Comparison of ENCODE assay signal across 29 cellular contexts in the genomic region with DNA sequence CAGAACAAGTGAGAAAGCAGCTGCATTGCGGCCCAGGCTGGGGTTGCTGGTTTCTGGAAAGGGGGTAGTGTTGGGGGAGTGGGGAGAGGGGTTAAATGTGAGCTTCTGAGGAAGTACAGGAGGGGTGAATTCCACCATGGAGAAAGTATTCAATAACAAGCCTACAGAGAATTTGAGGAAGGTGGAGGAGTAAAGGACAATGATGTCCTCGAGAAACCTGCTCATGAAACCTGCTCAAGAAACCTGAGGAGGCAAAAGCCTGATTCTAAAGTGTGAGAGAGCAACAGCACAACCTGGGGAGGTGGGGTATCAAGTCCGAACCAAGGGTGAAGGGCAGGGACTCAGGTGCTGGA.
A peak's percentile ranks its signal among the peaks of the same experiment; 100 is the strongest.
DNase-seq lines count a peak whose midpoint lies in the region; ATAC-seq and TF ChIP-seq lines count a peak whose summit lies in the region.
"Had no signal": no experiment of that assay in that cellular context is flagged by ENCODE, and none has a peak within 500 bp of the region (broad histone marks: within the 10 kb centered on the region; RNA-seq: fewer than 3 reads in every experiment).

No MANE protein-coding gene starts in this region.

- peaks cover 13% of the 10 kb centered on the region for H3K4me1 ChIP-seq in body of pancreas
- H3K4me1 ChIP-seq in liver (ENCODE audit: control insufficient read depth in 4 of 4, insufficient read depth in 4 of 4, low read length in 3 of 4) = peaks cover 0 to 53% (median 38%) of the 10 kb centered on the region in 4 donors
- peaks cover 0 to 7% (median 0%) of the 10 kb centered on the region in 4 donors for H3K4me1 ChIP-seq in tibial nerve
- H3K4me1 ChIP-seq: BE2C, lower lobe of right lung, testis had no signal

- CTCF ChIA-PET in Calu3 (lab: Charles Lee) = interaction anchor here (0.6 kb wide), 1 partner anchor 514 kb away, joined by 7 read pairs; no protein-coding TSS in a partner anchor

- TF ChIP-seq EP300 in tibial nerve (IDR thresholded peaks at IDR 0.05) = no peak

- WGBS in body of pancreas, 2 donors = 57 to 64% methylated on average over 3 of the region's 3 CpGs
- WGBS in liver = 46% methylated on average over 3 of the region's 3 CpGs
- WGBS in tibial nerve, 2 donors = 82 to 93% methylated on average over 3 of the region's 3 CpGs

- H3K27ac ChIP-seq in body of pancreas = peak overlapping the region in 3 of 4 donors; percentile 52 to 76 (median 56)
- H3K27ac ChIP-seq in liver (ENCODE audit: low read depth in 1 of 2, low read length in 2 of 2) = peak overlapping the region; percentile 68 to 83
- H3K27ac ChIP-seq in tibial nerve = no peak overlapping the region
- H3K27ac ChIP-seq: lower lobe of right lung, SJCRH30, skin epidermis, testis, VCaP had no signal

- TF ChIP-seq CTCF in Calu3 (IDR thresholded peaks at IDR 0.05; ENCODE audit: unreplicated experiment) (no peak), body of pancreas (IDR thresholded peaks at IDR 0.05) (no peak), liver (IDR thresholded peaks at IDR 0.05; ENCODE audit: low read depth, low read length, missing input control) (no peak), tibial nerve (IDR thresholded peaks at IDR 0.05) (no peak)

- no peak overlapping the region for H3K4me3 ChIP-seq in body of pancreas
- H3K4me3 ChIP-seq in liver (ENCODE audit: low read depth in 1 of 3, low read length in 3 of 3) = peak overlapping the region in 1 of 3 donors; percentile 30
- H3K4me3 ChIP-seq in tibial nerve = no peak overlapping the region
- H3K4me3 ChIP-seq: lower lobe of right lung, MG63, SJCRH30, skin epidermis, testis had no signal

- H3K36me3 Mint-ChIP-seq in Calu3 (ENCODE audit: insufficient read depth, unreplicated experiment) = peaks cover 7% of the 10 kb centered on the region
- H3K36me3 Mint-ChIP-seq in stimulated activated effector memory CD8-positive, alpha-beta T cell treated with anti-CD3 and anti-CD28 coated beads, Interleukin-12 subunit alpha, Interleukin-12 subunit beta, amount 100 ng/mL, for 72 hours = no peaks in the 10 kb centered on the region
- H3K36me3 Mint-ChIP-seq: activated naive CD4-positive, alpha-beta T cell treated with anti-CD3 and anti-CD28 coated beads, Interleukin-2, amount 50 U/mL, for 24 hours; CD8-positive, alpha-beta T cell; natural killer cell treated with Interleukin-12 subunit alpha and Interleukin-12 subunit beta and Interleukin-15 and Interleukin-18, amount 100 ng/mL, for 72 hours had no signal

- BruUV-seq in Calu3 (replicated peaks; lab: Mats Ljungman, UMichigan) = no TSS peak

- TF ChIP-seq POLR2A in body of pancreas (IDR thresholded peaks at IDR 0.05) (no peak), tibial nerve (IDR thresholded peaks at IDR 0.05) (no peak)

- H3K9me3 ChIP-seq in body of pancreas (no peaks in the 10 kb centered on the region), liver (ENCODE audit: control insufficient read depth in 4 of 4, low read length in 3 of 4) (no peaks in the 10 kb centered on the region), tibial nerve (no peaks in the 10 kb centered on the region)
- H3K9me3 ChIP-seq: BE2C, lower lobe of right lung, MG63, SJCRH30, testis had no signal

- H3K27me3 ChIP-seq in body of pancreas (no peaks in the 10 kb centered on the region), liver (ENCODE audit: control insufficient read depth in 4 of 4, insufficient read depth in 4 of 4, low read length in 3 of 4) (no peaks in the 10 kb centered on the region), tibial nerve (no peaks in the 10 kb centered on the region)
- H3K27me3 ChIP-seq: BE2C, MG63, SJCRH30, testis had no signal

- no peak overlapping the region for H3K9ac ChIP-seq in liver (ENCODE audit: low read depth in 1 of 2, low read length in 2 of 2)

- H3K4me1 Mint-ChIP-seq in Calu3 (ENCODE audit: low read depth, unreplicated experiment) = peaks cover 33% of the 10 kb centered on the region
- no peaks in the 10 kb centered on the region for H3K4me1 Mint-ChIP-seq in stimulated activated effector memory CD8-positive, alpha-beta T cell treated with anti-CD3 and anti-CD28 coated beads, Interleukin-12 subunit alpha, Interleukin-12 subunit beta, amount 100 ng/mL, for 72 hours
- H3K4me1 Mint-ChIP-seq: activated naive CD4-positive, alpha-beta T cell treated with anti-CD3 and anti-CD28 coated beads, Interleukin-2, amount 50 U/mL, for 24 hours had no signal

- H3K27me3 Mint-ChIP-seq in Calu3 (ENCODE audit: unreplicated experiment) = no peaks in the 10 kb centered on the region

- no peak for TF ChIP-seq RAD21 in liver (IDR thresholded peaks at IDR 0.05)

- ATAC-seq in body of pancreas = no peak
- ATAC-seq in stimulated activated effector memory CD8-positive, alpha-beta T cell treated with anti-CD3 and anti-CD28 coated beads, Interleukin-12 subunit alpha, Interleukin-12 subunit beta, amount 100 ng/mL, for 72 hours = no peak
- ATAC-seq: CD8-positive, alpha-beta T cell; natural killer cell treated with Interleukin-12 subunit alpha and Interleukin-12 subunit beta and Interleukin-15 and Interleukin-18, amount 100 ng/mL, for 72 hours had no signal

- H3K36me3 ChIP-seq in body of pancreas (replicated peaks in 1 of 2; ENCODE audit: insufficient read depth in 1 of 2, low read depth in 2 of 2) = no peaks in the 10 kb centered on the region
- H3K36me3 ChIP-seq in liver (ENCODE audit: control insufficient read depth in 4 of 4, insufficient read depth in 3 of 4, low read depth in 1 of 4, low read length in 3 of 4) = no peaks in the 10 kb centered on the region
- no peaks in the 10 kb centered on the region for H3K36me3 ChIP-seq in tibial nerve
- H3K36me3 ChIP-seq: BE2C, lower lobe of right lung, MG63, SJCRH30 had no signal

- DNase-seq in Calu3 = no peak
- DNase-seq in body of pancreas = no peak
- no peak for DNase-seq in stimulated activated effector memory CD8-positive, alpha-beta T cell treated with anti-CD3 and anti-CD28 coated beads, Interleukin-12 subunit alpha, Interleukin-12 subunit beta, amount 100 ng/mL, for 72 hours (ENCODE audit: low spot score in 2 of 2)
- DNase-seq in tibial nerve (ENCODE audit: low spot score in 2 of 2) = no peak
- no peak for DNase-seq in A172 (ENCODE audit: low spot score)
- no peak for DNase-seq in activated naive CD4-positive, alpha-beta T cell treated with anti-CD3 and anti-CD28 coated beads, Interleukin-2, amount 50 U/mL, for 16 hours
- no peak for DNase-seq in NCI-H1694 (lab: John Stamatoyannopoulos, UW)
- DNase-seq: activated CD4-positive, alpha-beta T cell treated with anti-CD3 and anti-CD28 coated beads for 48 hours; activated T-cell treated with anti-CD3 and anti-CD28 coated beads for 4 hours; amygdala; BE2C; CD8-positive, alpha-beta T cell; effector CD4-positive, alpha-beta T cell; KG1; lower lobe of right lung; NCI-H1417; NCI-H2107; NCI-H774; occipital lobe; stimulated activated naive CD4-positive, alpha-beta T cell treated with Interleukin-2 at 50 U/mL for 16 hours; testis had no signal

- H3K4me3 Mint-ChIP-seq in Calu3 (ENCODE audit: low read depth, unreplicated experiment) = peak overlapping the region; percentile 55
- no peak overlapping the region for H3K4me3 Mint-ChIP-seq in stimulated activated effector memory CD8-positive, alpha-beta T cell treated with anti-CD3 and anti-CD28 coated beads, Interleukin-12 subunit alpha, Interleukin-12 subunit beta, amount 100 ng/mL, for 72 hours
- H3K4me3 Mint-ChIP-seq: activated naive CD4-positive, alpha-beta T cell treated with anti-CD3 and anti-CD28 coated beads, Interleukin-2, amount 50 U/mL, for 24 hours; CD8-positive, alpha-beta T cell; natural killer cell treated with Interleukin-12 subunit alpha and Interleukin-12 subunit beta and Interleukin-15 and Interleukin-18, amount 100 ng/mL, for 72 hours had no signal

- H3K9me3 Mint-ChIP-seq in Calu3 (ENCODE audit: low read depth, unreplicated experiment) = peaks cover 3% of the 10 kb centered on the region
- H3K9me3 Mint-ChIP-seq in stimulated activated effector memory CD8-positive, alpha-beta T cell treated with anti-CD3 and anti-CD28 coated beads, Interleukin-12 subunit alpha, Interleukin-12 subunit beta, amount 100 ng/mL, for 72 hours = no peaks in the 10 kb centered on the region
- H3K9me3 Mint-ChIP-seq: activated naive CD4-positive, alpha-beta T cell treated with anti-CD3 and anti-CD28 coated beads, Interleukin-2, amount 50 U/mL, for 24 hours; activated T-helper 2 cell treated with anti-CD3 and anti-CD28 coated beads, Interferon-gamma antibody, Interleukin-2, Interleukin-4, amounts not matched to agents 10 μg/mL and 5 μg/mL and 100 μg/mL, durations not matched to agents 14 hours and 24 hours and 36 hours; CD8-positive, alpha-beta T cell; natural killer cell treated with Interleukin-12 subunit alpha and Interleukin-12 subunit beta and Interleukin-15 and Interleukin-18, amount 100 ng/mL, for 72 hours had no signal

- intact Hi-C loops in Calu3 (cut with micrococcal nuclease; ENCODE audit: unreplicated experiment) = loop anchor here (2.0 to 10.0 kb wide), 2 partner anchors 40 to 214 kb away; partner anchors contain the start of gene RMND1
- intact Hi-C loops in body of pancreas (cut with DNase I) = no loop called here

- peak overlapping the region; percentile 95 for H3K27ac Mint-ChIP-seq in Calu3 (ENCODE audit: unreplicated experiment)
- H3K27ac Mint-ChIP-seq in stimulated activated effector memory CD8-positive, alpha-beta T cell treated with anti-CD3 and anti-CD28 coated beads, Interleukin-12 subunit alpha, Interleukin-12 subunit beta, amount 100 ng/mL, for 72 hours = peak overlapping the region; percentile 18
- H3K27ac Mint-ChIP-seq: activated naive CD4-positive, alpha-beta T cell treated with anti-CD3 and anti-CD28 coated beads, Interleukin-2, amount 50 U/mL, for 24 hours; activated T-helper 2 cell treated with anti-CD3 and anti-CD28 coated beads, Interferon-gamma antibody, Interleukin-2, Interleukin-4, amounts not matched to agents 10 μg/mL and 5 μg/mL and 100 μg/mL, durations not matched to agents 14 hours and 24 hours and 36 hours; CD8-positive, alpha-beta T cell; natural killer cell treated with Interleukin-12 subunit alpha and Interleukin-12 subunit beta and Interleukin-15 and Interleukin-18, amount 100 ng/mL, for 72 hours had no signal

TF ChIP-seq in liver, 16 proteins besides CTCF, POLR2A, EP300 and RAD21 (continues in another document):
- TF ChIP-seq ATF3 (IDR thresholded peaks at IDR 0.05) = no peak
- no peak for TF ChIP-seq YY1 (IDR thresholded peaks at IDR 0.05)
- no peak for TF ChIP-seq EGR1 (IDR thresholded peaks at IDR 0.05; ENCODE audit: low read depth in 2 of 2)
- no peak for TF ChIP-seq NR2F2 (IDR thresholded peaks at IDR 0.05)
- TF ChIP-seq MAX (IDR thresholded peaks at IDR 0.05) = no peak
- no peak for TF ChIP-seq RXRA (IDR thresholded peaks at IDR 0.05)

Comparison
In these comparisons a context has a peak if more than half of its experiments do, and no peak if none do; other contexts are left out.
1. H3K27ac ChIP-seq: peak in body of pancreas (3 of 4) and liver (2 of 2); none in tibial nerve (0 of 4).